Comparison of ENCODE assay signal across 21 cellular contexts in the genomic region with DNA sequence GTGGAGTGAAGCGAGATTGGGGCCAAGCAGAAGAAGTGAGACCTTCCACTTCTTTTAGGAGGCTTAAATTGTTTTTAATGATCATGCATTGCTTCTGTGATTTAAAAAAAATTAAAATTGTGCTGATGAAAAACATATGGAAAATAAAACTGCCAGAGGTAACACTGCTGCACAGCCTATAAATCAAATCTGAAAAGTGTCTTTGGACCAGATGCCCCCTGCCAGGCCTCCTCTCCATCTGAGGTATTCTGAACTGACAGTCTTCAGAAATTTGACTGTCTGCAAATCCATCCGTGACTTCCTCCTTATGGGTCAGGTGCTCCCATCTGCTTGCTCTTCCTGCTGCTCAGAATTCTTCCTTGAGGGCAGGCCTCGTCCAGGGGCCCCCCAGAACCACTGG.
"Had no signal": no experiment of that assay in that cellular context is flagged by ENCODE, and none has a peak within 500 bp of the region (broad histone marks: within the 10 kb centered on the region; RNA-seq: fewer than 3 reads in every experiment).

No MANE protein-coding gene starts in this region.

- H3K27me3 ChIP-seq: Peyer's patch, SJCRH30 had no signal

- H3K4me2 ChIP-seq: KMS-11, PC-9 had no signal

- H3K27ac ChIP-seq: HL-60, KMS-11, PC-9, Peyer's patch, SJCRH30 had no signal

- H3K36me3 ChIP-seq: Peyer's patch, SJCRH30 had no signal

- DNase-seq: Kasumi-1, MM.1S, NCI-H1092 treated with DMSO at 0.1 percent for 48 hours, NCI-H1436, NCI-H187, NCI-H2029, NCI-H2081 treated with DMSO at 0.1 percent for 48 hours, NCI-H2227 treated with DMSO at 0.1 percent for 48 hours, NCI-H524, NCI-H526 treated with DMSO at 0.1 percent for 48 hours, NCI-H748 treated with DMSO at 0.1 percent for 48 hours, OCI-M1, PC-9, Peyer's patch, SHP77 treated with DMSO at 0.1 percent for 48 hours, SJCRH30, SW 1271 had no signal

- H3K9me3 ChIP-seq: Peyer's patch, SJCRH30 had no signal

- H3K4me3 ChIP-seq: K562, PC-9, Peyer's patch, SJCRH30 had no signal

- ATAC-seq: K562, Right ventricle myocardium inferior had no signal

- H2AFZ ChIP-seq: PC-9 had no signal
